28 cellular contexts compared by ENCODE assay signal in the genomic region with DNA sequence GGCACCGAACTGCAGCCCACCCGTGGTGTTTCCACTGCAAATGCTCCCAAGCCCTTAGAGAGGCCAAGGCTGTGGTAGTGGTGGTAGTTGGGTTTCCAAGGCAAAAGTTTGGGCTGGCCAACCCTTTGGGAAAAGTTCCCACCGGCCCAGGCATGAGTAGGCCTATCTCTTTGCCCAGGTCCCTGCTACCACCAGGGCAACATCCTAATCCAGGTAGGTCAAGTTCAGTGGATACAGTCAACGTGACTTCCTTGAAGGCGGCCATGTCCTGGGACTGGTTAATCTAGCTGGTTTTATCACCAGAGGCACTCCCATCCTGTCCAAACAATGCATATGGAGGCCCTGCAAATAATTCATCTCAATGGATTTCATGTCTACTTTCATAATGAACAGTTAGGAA. TPM values are rescaled to one million over a fixed set of nuclear protein-coding genes. Genes with fewer than 3 reads are reported as not detected.
DNase-seq lines count a peak whose midpoint lies in the region; ATAC-seq, FAIRE-seq and TF ChIP-seq lines count a peak whose summit lies in the region.
"Had no signal": no experiment of that assay in that cellular context is flagged by ENCODE, and none has a peak within 500 bp of the region (broad histone marks: within the 10 kb centered on the region; RNA-seq: fewer than 3 reads in every experiment).

No MANE protein-coding gene starts in this region.

- H3K9ac ChIP-seq in H1 (replicated peaks in 1 of 4; ENCODE audit: extremely low read depth in 1 of 4, low read depth in 3 of 4, low read length in 3 of 4) (no peak overlapping the region), mesenchymal stem cell (ENCODE audit: low read length) (no peak overlapping the region)
- H3K9ac ChIP-seq: SK-N-SH had no signal

- peak overlapping the region in 1 of 4 experiments; percentile 62; a peak in 4 of 8 replicates for H3K4me3 ChIP-seq in H1 (ENCODE audit: extremely low read depth in 1 of 4, insufficient read depth in 2 of 4, low read depth in 3 of 4, low read length in 4 of 4)
- no peak overlapping the region for H3K4me3 ChIP-seq in mesenchymal stem cell (ENCODE audit: insufficient read depth in 1 of 2, low read depth in 1 of 2, low read length in 2 of 2)

- TF ChIP-seq RAD21 in H1 (IDR thresholded peaks at IDR 0.05 in 1 of 2, conservative IDR thresholded peaks at IDR 0.05 in 1 of 2; ENCODE audit: low read depth in 2 of 2, low read length in 2 of 2), result no peak

- H3K4me1 Mint-ChIP-seq in activated naive CD4-positive, alpha-beta T cell treated with anti-CD3 and anti-CD28 coated beads, Interleukin-2, amount 10 ng/mL, durations not matched to agents 7 days and 5 days, result peaks cover 14% of the 10 kb centered on the region
- H3K4me1 Mint-ChIP-seq in natural killer cell treated with Interleukin-12 subunit alpha and Interleukin-12 subunit beta and Interleukin-15 and Interleukin-18, amount 100 ng/mL, for 72 hours (ENCODE audit: low read depth in 2 of 2), result peaks cover 2 to 16% of the 10 kb centered on the region in 2 donors

- no peak for ATAC-seq in natural killer cell treated with Interleukin-12 subunit alpha and Interleukin-12 subunit beta and Interleukin-15 and Interleukin-18, amount 100 ng/mL, for 72 hours

- H3K79me1 ChIP-seq in H1 (ENCODE audit: low read depth, low read length) (peaks cover 2% of the 10 kb centered on the region; the same call in 1 of the 2 replicates), mesenchymal stem cell (replicated peaks; ENCODE audit: low read length, poor library complexity, severe bottlenecking) (no peaks in the 10 kb centered on the region)

- peaks cover 100% of the 10 kb centered on the region for H3K27me3 Mint-ChIP-seq in activated naive CD4-positive, alpha-beta T cell treated with anti-CD3 and anti-CD28 coated beads, Interleukin-2, amount 10 ng/mL, durations not matched to agents 7 days and 5 days
- H3K27me3 Mint-ChIP-seq in natural killer cell treated with Interleukin-12 subunit alpha and Interleukin-12 subunit beta and Interleukin-15 and Interleukin-18, amount 100 ng/mL, for 72 hours, result peaks cover 55 to 58% of the 10 kb centered on the region in 2 donors

- H3K23ac ChIP-seq in H1 (ENCODE audit: insufficient read length) (no peak overlapping the region), mesenchymal stem cell (ENCODE audit: low read length in 2 of 2) (no peak overlapping the region)

- peaks cover 19 to 43% of the 10 kb centered on the region in 2 experiments for H4K20me1 ChIP-seq in H1 (replicated peaks in 1 of 2; ENCODE audit: control insufficient read depth in 1 of 2, insufficient read depth in 2 of 2, low read length in 2 of 2)

- peak overlapping the region; percentile 66 to 92 for H3K4me2 ChIP-seq in H1 (ENCODE audit: insufficient read depth in 1 of 2, low read depth in 2 of 2, low read length in 2 of 2)
- no peak overlapping the region for H3K4me2 ChIP-seq in mesenchymal stem cell (ENCODE audit: low read length, poor library complexity, severe bottlenecking)

- no peaks in the 10 kb centered on the region for H3K9me3 Mint-ChIP-seq in activated naive CD4-positive, alpha-beta T cell treated with anti-CD3 and anti-CD28 coated beads, Interleukin-2, amount 10 ng/mL, durations not matched to agents 7 days and 5 days
- H3K9me3 Mint-ChIP-seq in natural killer cell treated with Interleukin-12 subunit alpha and Interleukin-12 subunit beta and Interleukin-15 and Interleukin-18, amount 100 ng/mL, for 72 hours, result no peaks in the 10 kb centered on the region
- H3K9me3 Mint-ChIP-seq: activated CD4-positive, alpha-beta memory T cell treated with anti-CD3 and anti-CD28 coated beads, Interleukin-2, amount 10 ng/mL, durations not matched to agents 7 days and 5 days; activated naive CD4-positive, alpha-beta T cell treated with anti-CD3 and anti-CD28 coated beads, Interleukin-2, amount 50 U/mL, for 24 hours had no signal

- no peak for TF ChIP-seq POLR2A in H1 (IDR thresholded peaks at IDR 0.05; ENCODE audit: control extremely low read depth in 1 of 2, low read depth in 2 of 2, low read length in 2 of 2)

- H3K27me3 ChIP-seq in H1 (replicated peaks in 1 of 4; ENCODE audit: control insufficient read depth in 3 of 4, extremely low read depth in 1 of 4, insufficient read depth in 3 of 4, low read length in 3 of 4) (peaks cover 82 to 99% (median 96%) of the 10 kb centered on the region in 4 experiments), mesenchymal stem cell (ENCODE audit: control insufficient read depth in 1 of 2, insufficient read depth in 1 of 2, low read length in 2 of 2) (peaks cover 71 to 95% of the 10 kb centered on the region in 2 experiments)

- H2AK5ac ChIP-seq in H1 (ENCODE audit: low read depth, low read length) (peak overlapping the region; percentile 85; the same call in 1 of the 2 replicates), mesenchymal stem cell (ENCODE audit: low read length, severe bottlenecking) (no peak overlapping the region)

- H4K91ac ChIP-seq in H1 (replicated peaks; ENCODE audit: insufficient read length, low read length), result no peak overlapping the region
- no peak overlapping the region for H4K91ac ChIP-seq in mesenchymal stem cell (ENCODE audit: low read length)

- no peak overlapping the region for H4K5ac ChIP-seq in H1 (ENCODE audit: insufficient read length, low read depth, low read length)

- H3K4me1 ChIP-seq in H1 (replicated peaks in 1 of 4; ENCODE audit: control insufficient read depth in 3 of 4, insufficient read depth in 4 of 4, low read length in 3 of 4) (peaks cover 9 to 64% (median 56%) of the 10 kb centered on the region in 4 experiments), mesenchymal stem cell (ENCODE audit: control insufficient read depth, insufficient read depth, low read depth, low read length) (peaks cover 41% of the 10 kb centered on the region)

- H3K14ac ChIP-seq in H1 (ENCODE audit: insufficient read length), result no peak overlapping the region
- H3K14ac ChIP-seq in mesenchymal stem cell (ENCODE audit: low read length in 2 of 2), result no peak overlapping the region

- H4K8ac ChIP-seq in H1 (ENCODE audit: extremely low read depth, insufficient read depth, low read length) (no peak overlapping the region), mesenchymal stem cell (ENCODE audit: low read length) (no peak overlapping the region)

- FAIRE-seq in H1 (lab: Jason Lieb, UNC), result no peak

- H2BK120ac ChIP-seq in H1 (replicated peaks; ENCODE audit: low read depth, low read length), result no peak overlapping the region
- H2BK120ac ChIP-seq in mesenchymal stem cell (ENCODE audit: low read depth, low read length), result no peak overlapping the region

- no peak overlapping the region for H2AFZ ChIP-seq in H1 (ENCODE audit: low read length)
- H2AFZ ChIP-seq in mesenchymal stem cell (ENCODE audit: low read depth, low read length), result no peak overlapping the region

- H3K27ac Mint-ChIP-seq in activated naive CD4-positive, alpha-beta T cell treated with anti-CD3 and anti-CD28 coated beads, Interleukin-2, amount 10 ng/mL, durations not matched to agents 7 days and 5 days, result no peak overlapping the region
- no peak overlapping the region for H3K27ac Mint-ChIP-seq in natural killer cell treated with Interleukin-12 subunit alpha and Interleukin-12 subunit beta and Interleukin-15 and Interleukin-18, amount 100 ng/mL, for 72 hours
- H3K27ac Mint-ChIP-seq: activated CD4-positive, alpha-beta memory T cell treated with anti-CD3 and anti-CD28 coated beads, Interleukin-2, amount 10 ng/mL, durations not matched to agents 7 days and 5 days; activated naive CD4-positive, alpha-beta T cell treated with anti-CD3 and anti-CD28 coated beads, Interleukin-2, amount 50 U/mL, for 24 hours; CD14-positive monocyte had no signal

- H2BK12ac ChIP-seq in H1 (ENCODE audit: low read depth, low read length), result peak overlapping the region; percentile 70; the same call in 1 of the 2 replicates
- H2BK12ac ChIP-seq in mesenchymal stem cell (ENCODE audit: low read length in 2 of 2), result no peak overlapping the region

- CTCF ChIA-PET in activated naive CD4-positive, alpha-beta T cell treated with anti-CD3 and anti-CD28 coated beads, Interleukin-2, amount 10 ng/mL, durations not matched to agents 7 days and 5 days (lab: Charles Lee), result no interaction called here
- CTCF ChIA-PET in H1 (lab: Charles Lee; ENCODE audit: partially characterized antibody), result interaction anchor here (0.6 to 10.9 kb wide), 7 partner anchors 8 to 1410 kb away, joined by 3 to 182 read pairs (median 4); no protein-coding TSS in a partner anchor

- POLR2A ChIA-PET in H1 (lab: Charles Lee; ENCODE audit: partially characterized antibody), result interaction anchor here (1.1 to 12.7 kb wide), 3 partner anchors 8 to 46 kb away, joined by 4 to 225 read pairs (median 6); no protein-coding TSS in a partner anchor

- H3K9me3 ChIP-seq in H1 (ENCODE audit: insufficient read depth in 2 of 2, low read depth in 1 of 2, low read length in 1 of 2) (no peaks in the 10 kb centered on the region; a peak in 1 of 4 replicates), mesenchymal stem cell (ENCODE audit: control insufficient read depth, low read length) (no peaks in the 10 kb centered on the region)
- H3K9me3 ChIP-seq: SK-N-SH had no signal

- no peak overlapping the region for H3K4ac ChIP-seq in H1 (replicated peaks; ENCODE audit: insufficient read length, low read depth, low read length)
- no peak overlapping the region for H3K4ac ChIP-seq in mesenchymal stem cell (ENCODE audit: low read depth in 1 of 2, low read length in 2 of 2)

- H3K18ac ChIP-seq in H1 (ENCODE audit: extremely low read depth, low read length) (no peak overlapping the region), mesenchymal stem cell (ENCODE audit: low read depth in 1 of 2, low read length in 2 of 2) (no peak overlapping the region)

- H3K27ac ChIP-seq in H1 (ENCODE audit: low read depth, low read length), result no peak overlapping the region
- no peak overlapping the region for H3K27ac ChIP-seq in mesenchymal stem cell (ENCODE audit: low read length, poor library complexity, severe bottlenecking)
- H3K27ac ChIP-seq: epithelial cell of prostate, skin epidermis had no signal

- H2BK5ac ChIP-seq in H1 (ENCODE audit: low read depth, low read length) (0 out of 2 replicates have a peak overlapping the region, but pooled peaks have one; percentile 19), mesenchymal stem cell (ENCODE audit: low read depth, low read length, poor library complexity, severe bottlenecking) (no peak overlapping the region)

- 19% methylated on average over 5 of the region's 5 CpGs; no CpG with 5 or more reads in 1 of the 2 experiments for WGBS in H1 (ENCODE audit: extremely low coverage in 1 of 2, insufficient coverage in 1 of 2, insufficient read length in 1 of 2, insufficient replicate concordance in 2 of 2, low coverage in 1 of 2, low lambda C conversion rate in 2 of 2, missing lambda C conversion rate in 1 of 2), 2 experiments
- 31% methylated on average over 5 of the region's 5 CpGs for WGBS in mesenchymal stem cell

- DNase-seq in activated naive CD4-positive, alpha-beta T cell treated with anti-CD3 and anti-CD28 coated beads, Interleukin-2, amount 10 ng/mL, durations not matched to agents 7 days and 5 days, result no peak
- DNase-seq in activated naive CD4-positive, alpha-beta T cell treated with Interleukin-2 at 50 U/mL for 16 hours, result no peak
- DNase-seq in H1 (ENCODE audit: low read depth in 1 of 2, low spot score in 2 of 2), result no peak
- DNase-seq in natural killer cell treated with Interleukin-12 subunit alpha and Interleukin-12 subunit beta and Interleukin-15 and Interleukin-18, amount 100 ng/mL, for 72 hours (ENCODE audit: low spot score), result peak; percentile 40
- no peak for DNase-seq in T-helper 2 cell
- DNase-seq in mesenchymal stem cell, result no peak
- DNase-seq in NCI-H1048 (lab: John Stamatoyannopoulos, UW), result no peak
- no peak for DNase-seq in NCI-H510A treated with DMSO at 0.1 percent for 48 hours (lab: John Stamatoyannopoulos, UW)
- DNase-seq: 8988T; activated CD4-positive, alpha-beta memory T cell treated with anti-CD3 and anti-CD28 coated beads, Interleukin-2, amount 10 ng/mL, durations not matched to agents 7 days and 5 days; activated CD4-positive, alpha-beta T cell treated with anti-CD3 and anti-CD28 coated beads for 1 hour; activated CD8-positive, alpha-beta memory T cell treated with anti-CD3 and anti-CD28 coated beads, Interleukin-2, amount 50 U/mL, for 4 hours; amniotic stem cell; DND-41; effector CD4-positive, alpha-beta T cell; NCI-H187; NCI-H2171 treated with DMSO at 0.1 percent for 48 hours; NCI-H524 treated with DMSO at 0.1 percent for 48 hours; occipital lobe; stimulated activated naive CD4-positive, alpha-beta T cell had no signal

- H3K56ac ChIP-seq in H1 (replicated peaks; ENCODE audit: insufficient read length, low read depth, low read length), result no peak overlapping the region

- H2BK15ac ChIP-seq in H1 (ENCODE audit: low read length) (peak overlapping the region; percentile 55; the same call in 1 of the 2 replicates), mesenchymal stem cell (ENCODE audit: low read depth, poor library complexity, severe bottlenecking) (no peak overlapping the region)

- H3K79me2 ChIP-seq in H1 (ENCODE audit: control insufficient read depth in 1 of 2, insufficient read depth in 2 of 2, low read length in 2 of 2), result no peaks in the 10 kb centered on the region

- H3K36me3 ChIP-seq in H1 (ENCODE audit: control insufficient read depth in 2 of 4, insufficient read depth in 4 of 4, low read length in 3 of 4) (peaks cover 0 to 10% (median 0%) of the 10 kb centered on the region in 4 experiments; a peak in 1 of 8 replicates), mesenchymal stem cell (ENCODE audit: control insufficient read depth in 1 of 2, insufficient read depth in 2 of 2, low read depth in 1 of 2, low read length in 2 of 2) (no peaks in the 10 kb centered on the region)

- H3K4me3 Mint-ChIP-seq in activated naive CD4-positive, alpha-beta T cell treated with anti-CD3 and anti-CD28 coated beads, Interleukin-2, amount 10 ng/mL, durations not matched to agents 7 days and 5 days, result peak overlapping the region; percentile 10
- no peak overlapping the region for H3K4me3 Mint-ChIP-seq in natural killer cell treated with Interleukin-12 subunit alpha and Interleukin-12 subunit beta and Interleukin-15 and Interleukin-18, amount 100 ng/mL, for 72 hours
- H3K4me3 Mint-ChIP-seq: activated CD4-positive, alpha-beta memory T cell treated with anti-CD3 and anti-CD28 coated beads, Interleukin-2, amount 10 ng/mL, durations not matched to agents 7 days and 5 days had no signal

- H2BK20ac ChIP-seq in H1 (ENCODE audit: low read length), result peak overlapping the region; percentile 61; the same call in 1 of the 2 replicates

- H3K23me2 ChIP-seq in H1 (ENCODE audit: low read depth, low read length), result peaks cover 14% of the 10 kb centered on the region; the same call in 1 of the 2 replicates

- TF ChIP-seq EP300 in H1 (IDR thresholded peaks at IDR 0.05; ENCODE audit: borderline replicate concordance in 1 of 2, low read depth in 2 of 2, low read length in 2 of 2), result no peak

- no peaks in the 10 kb centered on the region for H3K36me3 Mint-ChIP-seq in activated naive CD4-positive, alpha-beta T cell treated with anti-CD3 and anti-CD28 coated beads, Interleukin-2, amount 10 ng/mL, durations not matched to agents 7 days and 5 days
- H3K36me3 Mint-ChIP-seq in natural killer cell treated with Interleukin-12 subunit alpha and Interleukin-12 subunit beta and Interleukin-15 and Interleukin-18, amount 100 ng/mL, for 72 hours, result no peaks in the 10 kb centered on the region
- H3K36me3 Mint-ChIP-seq: activated naive CD4-positive, alpha-beta T cell treated with anti-CD3 and anti-CD28 coated beads, Interleukin-2, amount 50 U/mL, for 24 hours had no signal

- no peak for TF ChIP-seq CTCF in H1 (IDR thresholded peaks at IDR 0.05; ENCODE audit: control extremely low read depth in 1 of 3, insufficient read depth in 1 of 3, low read depth in 1 of 3, low read length in 3 of 3)

RNA-seq across cellular contexts. Expression of a gene that starts 1.6 kb away (rescaled TPM):
- total RNA-seq in H1 (2021; fragmentation: NEBNext Ultra II Directional; extraction: Animal tissue kit (Norgen Biotek cat#: 25700)), result 6.1 and 6.4 TPM in 2 replicates
- polyA plus RNA-seq in H1 (2011; rRNA removed), result 0.47 and 0.65 TPM in 2 replicates
- polyA plus RNA-seq in H1 (2011; cell fraction: cytosol; rRNA removed), result 1.1 TPM
- polyA plus RNA-seq in H1 (2011; cell fraction: nucleus; rRNA removed), result 2.0 TPM
- 1.4 to 3.0 TPM (median 1.8 TPM) in 4 replicates for polyA plus RNA-seq in H1 (2012, experiment 1 of 2)
- polyA plus RNA-seq in H1 (2012, experiment 2 of 2), result 0.12 TPM
- 11.2 TPM for polyA plus RNA-seq in H1 (2013, experiment 1 of 2)
- 10.6 TPM for polyA plus RNA-seq in H1 (2013, experiment 2 of 2)
- 4.4 and 5.0 TPM in 2 replicates for polyA minus RNA-seq in H1 (2011; rRNA and poly(A)+ RNA removed)
- 7.1 TPM for polyA minus RNA-seq in H1 (2011; cell fraction: cytosol; rRNA and poly(A)+ RNA removed)
- polyA minus RNA-seq in H1 (2011; cell fraction: nucleus; rRNA and poly(A)+ RNA removed), result 7.6 TPM
- total RNA-seq in natural killer cell treated with Interleukin-12 subunit alpha and Interleukin-12 subunit beta and Interleukin-15 and Interleukin-18, amount 100 ng/mL, for 72 hours, result not detected
- 0.03 TPM for polyA plus RNA-seq in mesenchymal stem cell (2013, experiment 1 of 2)
- polyA plus RNA-seq in mesenchymal stem cell (2013, experiment 2 of 2), result not detected
- total RNA-seq: activated CD4-positive, alpha-beta memory T cell treated with anti-CD3 and anti-CD28 coated beads, Interleukin-2, amount 10 ng/mL, durations not matched to agents 7 days and 5 days; occipital lobe; T-helper 1 cell treated with Interleukin-12 subunit alpha and Interleukin-12 subunit beta and Interleukin-4 antibody, amounts not matched to agents 30 ng/mL and 1 ng/mL, for 36 hours; temporal lobe had no signal
- polyA plus RNA-seq: CD14-positive monocyte, SK-N-SH, urinary bladder had no signal
